In genomic region chr17:19648475-19649406, GRCh38 we compare ENCODE assay signal across 8 cellular contexts.
A peak's percentile ranks its signal among the peaks of the same experiment; 100 is the strongest.
DNase-seq lines count a peak whose midpoint lies in the region; ATAC-seq lines count a peak whose summit lies in the region.

Gene ALDH3A2 (plus strand): TSS chr17:19648751. CDS start chr17:19648972, 221 bp downstream.

- DNase-seq in AG20443 (ENCODE audit: low spot score) (peak; percentile 99), NCI-H345 treated with DMSO at 0.1 percent for 48 hours (lab: John Stamatoyannopoulos, UW; ENCODE audit: unreplicated experiment) (peak; percentile 84), inferior parietal cortex (ENCODE audit: extremely low spot score) (peak; percentile 96)
- DNase-seq in activated CD4-positive, CD25-positive, alpha-beta regulatory T cell treated with anti-CD3 and anti-CD28 coated beads, Interleukin-2, amount 50 U/mL, for 16 hours (ENCODE audit: low read depth, low spot score) = peak; percentile 83
- DNase-seq in central memory CD4-positive, alpha-beta T cell = peak; percentile 88
- DNase-seq in stimulated activated CD4-positive, alpha-beta T cell treated with anti-CD3 and anti-CD28 coated beads, Interleukin-12 subunit alpha, Interleukin-12 subunit beta, amount 100 ng/mL, for 24 hours (ENCODE audit: low read depth in 2 of 2) = peak; percentile 86 to 94

- ATAC-seq in GM19025 (IDR thresholded peaks at IDR 0.05; ENCODE audit: low read depth, unreplicated experiment) = peak; percentile 95
- ATAC-seq in HG03280 (IDR thresholded peaks at IDR 0.05; ENCODE audit: unreplicated experiment) = peak; percentile 91

Comparison
In these comparisons a context has a peak if more than half of its experiments do, and no peak if none do; other contexts are left out.
1. Peak in every context shown above with its lines: DNase-seq and ATAC-seq.